ENCODE assay signal across 17 cellular contexts in the genomic region with DNA sequence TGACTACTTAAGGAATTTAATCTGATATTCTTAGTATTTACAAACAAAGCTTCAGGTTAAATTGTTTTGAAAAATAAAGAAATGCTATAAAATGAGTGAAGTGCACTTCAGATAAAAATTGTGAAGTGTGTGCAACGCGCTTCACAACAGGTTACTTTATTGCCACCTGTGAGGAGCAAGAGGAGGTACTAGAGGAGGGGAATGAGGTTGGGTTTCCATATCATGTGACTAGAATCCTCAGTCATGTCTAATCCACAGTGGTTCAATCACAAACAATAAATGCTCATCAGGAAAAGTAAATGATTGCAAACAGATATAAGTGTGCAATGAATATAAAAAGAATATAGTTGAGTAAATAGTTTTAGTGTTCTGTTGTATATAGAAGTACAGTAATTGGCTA. TPM values are rescaled to one million over a fixed set of nuclear protein-coding genes. Genes with fewer than 3 reads are reported as not detected.
DNase-seq lines count a peak whose midpoint lies in the region; ATAC-seq and TF ChIP-seq lines count a peak whose summit lies in the region.
"Had no signal": no experiment of that assay in that cellular context is flagged by ENCODE, and none has a peak within 500 bp of the region (broad histone marks: within the 10 kb centered on the region; RNA-seq: fewer than 3 reads in every experiment).

No MANE protein-coding gene starts in this region.

- no peak for ATAC-seq in upper lobe of left lung (ENCODE audit: low FRiP score in 2 of 2)
- no peak for ATAC-seq in GM19467 (IDR thresholded peaks at IDR 0.05; ENCODE audit: unreplicated experiment)
- no peak for ATAC-seq in HG03442 (IDR thresholded peaks at IDR 0.05; ENCODE audit: unreplicated experiment)
- ATAC-seq: T-cell had no signal

- DNase-seq in NCI-H1417 (lab: John Stamatoyannopoulos, UW): peak in 2 of 3 experiments; percentile 16 to 41
- DNase-seq in NCI-H1417 treated with DMSO at 0.1 percent for 48 hours (lab: John Stamatoyannopoulos, UW): no peak
- peak; percentile 88 for DNase-seq in NCI-H2029 treated with DMSO at 0.1 percent for 48 hours (lab: John Stamatoyannopoulos, UW)
- DNase-seq in left ventricle myocardium inferior: no peak
- no peak for DNase-seq in upper lobe of left lung
- DNase-seq in G401 (ENCODE audit: low spot score): no peak
- DNase-seq: C1 segment of cervical spinal cord, EL, Kasumi-1, MM.1S, NCI-H226, NCI-H524 treated with DMSO at 0.1 percent for 48 hours, PC-9, T-cell had no signal

- H3K4me3 ChIP-seq in left ventricle myocardium inferior (peak overlapping the region; percentile 62), upper lobe of left lung (peak overlapping the region in 2 of 4 donors; percentile 21 to 35)
- H3K4me3 ChIP-seq: PC-9, SK-N-MC had no signal

- no peak for TF ChIP-seq EP300 in upper lobe of left lung (IDR thresholded peaks at IDR 0.05)

- TF ChIP-seq CTCF in left ventricle myocardium inferior (IDR thresholded peaks at IDR 0.05; ENCODE audit: borderline replicate concordance) (no peak), upper lobe of left lung (IDR thresholded peaks at IDR 0.05) (no peak)

- in situ Hi-C loops in G401 (cut with HindIII; ENCODE audit: low sequenced_read_pairs): no loop called here

- H3K4me1 ChIP-seq in left ventricle myocardium inferior (peaks cover 80% of the 10 kb centered on the region), upper lobe of left lung (peaks cover 0 to 10% (median 3%) of the 10 kb centered on the region in 4 donors)

- no peaks in the 10 kb centered on the region for H3K36me3 ChIP-seq in left ventricle myocardium inferior
- no peaks in the 10 kb centered on the region for H3K36me3 ChIP-seq in upper lobe of left lung

- intact Hi-C loops in left ventricle myocardium inferior (cut with micrococcal nuclease): no loop called here

- WGBS in upper lobe of left lung, 2 donors: 51 to 62% methylated on average over 2 of the region's 2 CpGs

- H3K27ac ChIP-seq in left ventricle myocardium inferior (replicated peaks): peak overlapping the region; percentile 85
- H3K27ac ChIP-seq in upper lobe of left lung: peak overlapping the region in 3 of 4 donors; percentile 1 to 21 (median 9)
- H3K27ac ChIP-seq: PC-9, SK-N-MC had no signal

- H3K27me3 ChIP-seq in left ventricle myocardium inferior (ENCODE audit: low read depth) (no peaks in the 10 kb centered on the region), upper lobe of left lung (no peaks in the 10 kb centered on the region)

- H3K9me3 ChIP-seq in left ventricle myocardium inferior (replicated peaks) (no peaks in the 10 kb centered on the region), upper lobe of left lung (no peaks in the 10 kb centered on the region)

- no peak for TF ChIP-seq POLR2A in upper lobe of left lung (IDR thresholded peaks at IDR 0.05)

RNA-seq across cellular contexts. Expression of a gene that starts 34.5 kb away (rescaled TPM):
- total RNA-seq in left ventricle myocardium inferior (1,018 TPM), upper lobe of left lung (100 to 1,000 TPM in 5 of 6 donors, 10 to 100 TPM in 1; 92.9 to 157 (median 111) TPM)
- not detected in 2 replicates for total RNA-seq in G401 (2014; rRNA removed; shearing (Covaris generic))

Comparison
In these comparisons a context has a peak if more than half of its experiments do, and no peak if none do; other contexts are left out.
1. DNase-seq: peak in NCI-H1417 (2 of 3) and NCI-H2029 treated with DMSO at 0.1 percent for 48 hours (single experiment); none in NCI-H1417 treated with DMSO at 0.1 percent for 48 hours (single experiment), left ventricle myocardium inferior (single experiment), upper lobe of left lung (0 of 2) and G401 (single experiment).
2. RNA of a gene that starts 34.5 kb away (total RNA-seq): 1,018 TPM in left ventricle myocardium inferior (single experiment) and 92.9 to 157 TPM in upper lobe of left lung; not detected in G401; every median in the first group is over 10 times any median in the second.